ENCODE assay signal across 21 cellular contexts in the genomic region with DNA sequence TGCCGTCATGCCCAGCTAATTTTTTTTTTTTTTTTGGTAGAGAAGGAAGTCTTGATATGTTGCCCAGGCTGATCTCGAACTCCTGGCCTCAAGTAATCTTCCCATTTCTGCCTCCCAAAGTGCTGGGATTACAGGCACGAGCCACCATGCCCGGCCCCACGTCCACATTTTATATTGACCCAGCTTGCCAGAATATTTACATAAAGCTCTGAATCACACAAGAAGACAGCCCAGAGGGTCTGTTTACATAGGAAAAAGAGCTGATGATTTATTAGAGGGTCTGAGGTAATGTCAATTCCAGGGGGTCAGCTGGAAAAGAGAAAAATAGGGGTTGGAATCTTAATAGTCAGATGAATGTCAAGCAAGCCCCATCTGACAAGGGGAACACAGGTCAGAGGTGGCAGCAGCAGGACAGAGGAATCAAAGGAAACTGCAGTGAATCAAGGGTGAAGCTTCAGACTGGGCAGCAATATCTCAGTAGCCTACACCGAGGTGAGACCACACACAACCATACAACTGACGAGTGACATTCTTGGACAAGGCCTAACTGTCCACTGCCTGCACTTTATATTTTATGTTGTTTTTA. TPM values are rescaled to one million over a fixed set of nuclear protein-coding genes. Genes with fewer than 3 reads are reported as not detected.
DNase-seq lines count a peak whose midpoint lies in the region; ATAC-seq, FAIRE-seq and TF ChIP-seq lines count a peak whose summit lies in the region.
"Had no signal": no experiment of that assay in that cellular context is flagged by ENCODE, and none has a peak within 500 bp of the region (broad histone marks: within the 10 kb centered on the region; RNA-seq: fewer than 3 reads in every experiment).

No MANE protein-coding gene starts in this region.

- FAIRE-seq in small intestine (lab: Jason Lieb, UNC), result no peak

- H3K27me3 ChIP-seq in small intestine (ENCODE audit: control insufficient read depth in 2 of 2, insufficient read depth in 2 of 2, low read length in 2 of 2), result peaks cover 0 to 5% of the 10 kb centered on the region in 2 donors
- H3K27me3 ChIP-seq: vagina had no signal

- H3K27ac Mint-ChIP-seq in osteocyte (ENCODE audit: unreplicated experiment), result no peak overlapping the region
- H3K27ac Mint-ChIP-seq: CD8-positive, alpha-beta T cell; IgD-negative memory B cell; mesothelial cell of epicardium; natural killer cell; WTC11 had no signal

- 65 to 80% (median 79%) methylated on average over 7 of the region's 7 CpGs for WGBS in small intestine, 3 donors

- TF ChIP-seq CTCF in osteocyte (IDR thresholded peaks at IDR 0.05), result no peak

- H3K27me3 Mint-ChIP-seq in osteocyte (ENCODE audit: unreplicated experiment), result peaks cover 40% of the 10 kb centered on the region

- no peaks in the 10 kb centered on the region for H3K4me1 ChIP-seq in small intestine (ENCODE audit: control insufficient read depth in 2 of 2, insufficient read depth in 1 of 2, low read depth in 1 of 2, low read length in 1 of 2)
- H3K4me1 ChIP-seq: left lung, vagina had no signal

- peaks cover 5% of the 10 kb centered on the region for H3K4me1 Mint-ChIP-seq in osteocyte (ENCODE audit: unreplicated experiment)
- H3K4me1 Mint-ChIP-seq: natural killer cell, WTC11 had no signal

- no peak for ATAC-seq in GM18907 (IDR thresholded peaks at IDR 0.05; ENCODE audit: unreplicated experiment)
- ATAC-seq: CD8-positive, alpha-beta T cell; left lung; natural killer cell; WTC11 had no signal

- no peak overlapping the region for H3K27ac ChIP-seq in small intestine (ENCODE audit: low read depth in 1 of 2, low read length in 1 of 2)
- H3K27ac ChIP-seq: left lung, vagina had no signal

- peak; percentile 23 for DNase-seq in G401 (ENCODE audit: low spot score)
- peak; percentile 39 for DNase-seq in NCI-H146 (lab: John Stamatoyannopoulos, UW)
- peak; percentile 28 for DNase-seq in ecto neural progenitor cell (ENCODE audit: low spot score)
- DNase-seq in osteocyte (ENCODE audit: extremely low spot score, unreplicated experiment), result peak; percentile 25
- no peak for DNase-seq in small intestine
- no peak for DNase-seq in activated naive CD4-positive, alpha-beta T cell treated with Interleukin-2 at 50 U/mL for 16 hours
- DNase-seq: activated T-cell treated with anti-CD3 and anti-CD28 coated beads for 4 hours, amniotic stem cell, cortex of kidney, DMS153, left lung, natural killer cell, NCI-H510A treated with DMSO at 0.1 percent for 48 hours, posterior cingulate gyrus, T-helper 9 cell had no signal

- no peaks in the 10 kb centered on the region for H3K9me3 Mint-ChIP-seq in osteocyte (ENCODE audit: unreplicated experiment)
- H3K9me3 Mint-ChIP-seq: CD8-positive, alpha-beta T cell; IgD-negative memory B cell; mesothelial cell of epicardium; natural killer cell had no signal

- H3K36me3 ChIP-seq in small intestine (ENCODE audit: control insufficient read depth in 2 of 2, insufficient read depth in 2 of 2, low read length in 2 of 2), result no peaks in the 10 kb centered on the region
- H3K36me3 ChIP-seq: left lung, vagina had no signal

- in situ Hi-C loops in G401 (cut with HindIII; ENCODE audit: low sequenced_read_pairs), result no loop called here

- H3K4me3 Mint-ChIP-seq in osteocyte (ENCODE audit: unreplicated experiment), result no peak overlapping the region
- H3K4me3 Mint-ChIP-seq: CD8-positive, alpha-beta T cell; mesothelial cell of epicardium; natural killer cell; WTC11 had no signal

- H3K9me3 ChIP-seq in small intestine (ENCODE audit: control insufficient read depth, low read depth), result no peaks in the 10 kb centered on the region
- H3K9me3 ChIP-seq: left lung, vagina had no signal

- H3K4me3 ChIP-seq in small intestine (ENCODE audit: low read depth in 1 of 2, low read length in 2 of 2), result no peak overlapping the region
- H3K4me3 ChIP-seq: left lung, vagina had no signal

- H3K36me3 Mint-ChIP-seq in osteocyte (ENCODE audit: unreplicated experiment), result no peaks in the 10 kb centered on the region
- H3K36me3 Mint-ChIP-seq: CD8-positive, alpha-beta T cell; IgD-negative memory B cell; mesothelial cell of epicardium; natural killer cell; WTC11 had no signal

RNA-seq across cellular contexts. Expression of a gene that starts 15.8 kb away (rescaled TPM):
- total RNA-seq in G401 (2014; rRNA removed; shearing (Covaris generic)), result 37.0 and 46.2 TPM in 2 replicates
- 27.7 and 28.3 TPM in 2 replicates for total RNA-seq in osteocyte
- polyA plus RNA-seq in small intestine, result 1 to 10 TPM; 3.8 to 6.7 (median 4.5) TPM

Comparison
In these comparisons a context has a peak if more than half of its experiments do, and no peak if none do; other contexts are left out.
1. DNase-seq: peak in G401 (single experiment), NCI-H146 (single experiment), ecto neural progenitor cell (single experiment) and osteocyte (single experiment); none in small intestine (single experiment) and activated naive CD4-positive, alpha-beta T cell treated with Interleukin-2 at 50 U/mL for 16 hours (single experiment).